Comparison of ENCODE assay signal across 1 cellular context in genomic region chr3:188840290-188840689, GRCh38.
TF ChIP-seq lines count a peak whose summit lies in the region.

No MANE protein-coding gene starts in this region.

TF ChIP-seq in WTC11, 78 proteins besides CTCF, POLR2A, EP300 and RAD21 (continued from another document):
- TF ChIP-seq PRDM15 (CRISPR knock-in tag; IDR thresholded peaks at IDR 0.05), result no peak
- TF ChIP-seq ZNF512 (CRISPR knock-in tag; IDR thresholded peaks at IDR 0.05; ENCODE audit: borderline replicate concordance), result no peak
- peak; percentile 82 for TF ChIP-seq GABPB1 (CRISPR knock-in tag; IDR thresholded peaks at IDR 0.05)
TF ChIP-seq in WTC11: peak in this region for 1.
